8 cellular contexts compared by ENCODE assay signal in the genomic region with DNA sequence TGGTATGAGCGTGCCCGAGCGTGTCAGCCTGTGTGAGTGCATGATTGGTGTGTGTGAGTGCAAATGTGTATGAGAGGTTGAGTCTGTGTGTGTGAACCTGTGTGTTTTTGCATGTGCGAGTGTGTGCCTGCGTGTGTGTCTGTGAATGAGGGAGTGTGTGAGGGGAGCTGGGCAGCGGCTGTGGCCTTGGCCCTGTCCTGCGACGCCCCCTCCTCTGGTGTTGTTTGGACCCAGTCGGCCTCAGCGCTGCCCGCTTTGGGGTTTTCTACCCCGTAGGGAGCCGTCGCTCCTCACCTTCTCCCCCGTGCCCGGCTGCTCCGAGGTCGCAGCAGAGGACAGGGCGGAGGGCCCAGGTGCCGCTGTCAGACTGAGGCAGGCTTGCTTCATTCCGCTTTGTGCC.
DNase-seq lines count a peak whose midpoint lies in the region; ATAC-seq, FAIRE-seq and TF ChIP-seq lines count a peak whose summit lies in the region.
"Not testable (repeated sequence)": the region's sequence is repeated elsewhere in the genome, so short reads cannot be mapped to it uniquely, and the experiment has no call there.

No MANE protein-coding gene starts in this region.

- not testable (repeated sequence) for H3K4me2 ChIP-seq in GM12878 (ENCODE audit: control insufficient read depth, insufficient read depth)

- H3K9ac ChIP-seq in GM12878 (ENCODE audit: control insufficient read depth, insufficient read depth, low read length): not testable (repeated sequence)

- in situ Hi-C loops in GM12878 (cut with MboI): not testable (repeated sequence)

- intact Hi-C loops in GM12878 (cut with micrococcal nuclease; ENCODE audit: unreplicated experiment); esophagus muscularis mucosa (cut with DNase I); aorta (cut with DNase I): not testable (repeated sequence)

- H3K4me3 Mint-ChIP-seq in osteocyte (ENCODE audit: unreplicated experiment): not testable (repeated sequence)
- peak overlapping the region in 1 of 2 donors; percentile 16 for H3K4me3 Mint-ChIP-seq in stimulated activated naive B cell treated with anti-CD40 and anti-IgM and Interleukin-4, amounts not matched to agents 10 μg/mL and 1 μg/mL and 100 μg/mL, for 72 hours

- not testable (repeated sequence) for ATAC-seq in RWPE2 (ENCODE audit: low read depth); GM12878
- peak; percentile 26 to 38 for ATAC-seq in stimulated activated naive B cell treated with anti-CD40 and anti-IgM and Interleukin-4, amounts not matched to agents 10 μg/mL and 1 μg/mL and 100 μg/mL, for 72 hours (replicated peaks)
- peak; percentile 43 for ATAC-seq in aorta (ENCODE audit: low FRiP score)

- CTCF ChIA-PET in GM12878 (lab: Yijun Ruan, JAX): not testable (repeated sequence)

- not testable (repeated sequence) for H3K27ac ChIP-seq in RWPE2 (ENCODE audit: poor library complexity, severe bottlenecking); GM12878 (ENCODE audit: control insufficient read depth, insufficient read depth); esophagus muscularis mucosa (replicated peaks in 1 of 4); aorta (ENCODE audit: low read depth in 1 of 2, low read length in 2 of 2)

- not testable (repeated sequence) for H3K27me3 Mint-ChIP-seq in osteocyte (ENCODE audit: unreplicated experiment); stimulated activated naive B cell treated with anti-CD40 and anti-IgM and Interleukin-4, amounts not matched to agents 10 μg/mL and 1 μg/mL and 100 μg/mL, for 72 hours

- not testable (repeated sequence) for H3K27me3 ChIP-seq in RWPE2 (ENCODE audit: insufficient read depth, poor library complexity, severe bottlenecking); GM12878 (replicated peaks in 1 of 2; ENCODE audit: control insufficient read depth in 2 of 2, insufficient read depth in 2 of 2, low read length in 1 of 2); esophagus muscularis mucosa; aorta (ENCODE audit: control insufficient read depth in 1 of 2, insufficient read depth in 2 of 2, low read length in 1 of 2)

- not testable (repeated sequence) for H2AFZ ChIP-seq in GM12878 (ENCODE audit: control insufficient read depth, low read depth, low read length)

- not testable (repeated sequence) for TF ChIP-seq RAD21 in GM12878 (IDR thresholded peaks at IDR 0.05; ENCODE audit: insufficient read depth, low read depth, low read length)

- not testable (repeated sequence) for H3K9me3 ChIP-seq in RWPE2 (ENCODE audit: severe bottlenecking); GM12878 (replicated peaks; ENCODE audit: control insufficient read depth, insufficient read depth, low read length); esophagus muscularis mucosa; aorta (ENCODE audit: control insufficient read depth, low read length)

- not testable (repeated sequence) for H3K4me3 ChIP-seq in RWPE2 (ENCODE audit: severe bottlenecking); GM12878; esophagus muscularis mucosa; aorta (ENCODE audit: low read length in 2 of 2)

- FAIRE-seq in GM12892 (lab: Jason Lieb, UNC): peak; percentile 71
- not testable (repeated sequence) for FAIRE-seq in GM12878 (lab: Jason Lieb, UNC)

- DNase-seq in GM12892 (ENCODE audit: insufficient read length); GM12878 (ENCODE audit: low read depth, low spot score); stimulated activated naive B cell treated with anti-CD40 and anti-IgM and Interleukin-4, amounts not matched to agents 10 μg/mL and 1 μg/mL and 100 μg/mL, for 72 hours: not testable (repeated sequence)
- DNase-seq in RWPE2 (ENCODE audit: low spot score) (peak; percentile 69), esophagus muscularis mucosa (ENCODE audit: extremely low spot score) (peak; percentile 92), islet precursor cell (peak; percentile 36), osteocyte (ENCODE audit: extremely low spot score, unreplicated experiment) (peak; percentile 84), aorta (peak; percentile 38 to 61)

- not testable (repeated sequence) for TF ChIP-seq CTCF in RWPE2 (IDR thresholded peaks at IDR 0.05; ENCODE audit: poor library complexity, severe bottlenecking); GM12878 (IDR thresholded peaks at IDR 0.05 in 2 of 3, conservative IDR thresholded peaks at IDR 0.05 in 1 of 3; ENCODE audit: control insufficient read depth in 2 of 3, extremely low read depth in 1 of 3, insufficient read depth in 1 of 3, low read depth in 3 of 3, low read length in 3 of 3); esophagus muscularis mucosa (IDR thresholded peaks at IDR 0.05); osteocyte (IDR thresholded peaks at IDR 0.05)

- BruUV-seq in GM12878 (replicated peaks; lab: Mats Ljungman, UMichigan): not testable (repeated sequence)

- SMC1A ChIA-PET in GM12878 (lab: Charles Lee; ENCODE audit: uncharacterized antibody, unreplicated experiment): not testable (repeated sequence)

- not testable (repeated sequence) for H3K9me3 Mint-ChIP-seq in osteocyte (ENCODE audit: unreplicated experiment); stimulated activated naive B cell treated with anti-CD40 and anti-IgM and Interleukin-4, amounts not matched to agents 10 μg/mL and 1 μg/mL and 100 μg/mL, for 72 hours

- RAD21 ChIA-PET in GM12878 (lab: Charles Lee; ENCODE audit: unreplicated experiment): not testable (repeated sequence)

- not testable (repeated sequence) for H3K36me3 Mint-ChIP-seq in osteocyte (ENCODE audit: unreplicated experiment); stimulated activated naive B cell treated with anti-CD40 and anti-IgM and Interleukin-4, amounts not matched to agents 10 μg/mL and 1 μg/mL and 100 μg/mL, for 72 hours

- H4K20me1 ChIP-seq in GM12878 (ENCODE audit: control insufficient read depth, insufficient read depth): not testable (repeated sequence)

- not testable (repeated sequence) for H3K4me1 ChIP-seq in RWPE2 (ENCODE audit: insufficient read depth, poor library complexity, severe bottlenecking); GM12878 (ENCODE audit: control insufficient read depth, insufficient read depth, low read length); esophagus muscularis mucosa; aorta (ENCODE audit: control insufficient read depth in 1 of 2, insufficient read depth in 2 of 2, low read length in 2 of 2)

- 94% methylated on average over 8 of the region's 21 CpGs for WGBS in GM12878 (ENCODE audit: insufficient coverage, insufficient replicate concordance, low lambda C conversion rate, missing lambda C conversion rate)
- 80% methylated on average over 1 of the region's 21 CpGs for WGBS in esophagus muscularis mucosa
- WGBS in aorta, 2 donors: 87 to 91% methylated on average over 10 to 14 of the region's 21 CpGs

- POLR2A ChIA-PET in GM12878 (lab: Charles Lee): not testable (repeated sequence)

- H3K36me3 ChIP-seq in RWPE2 (ENCODE audit: low read depth); GM12878 (ENCODE audit: control insufficient read depth in 2 of 2, insufficient read depth in 2 of 2, low read length in 1 of 2); esophagus muscularis mucosa; aorta (ENCODE audit: control insufficient read depth in 1 of 2, insufficient read depth in 2 of 2, low read length in 1 of 2): not testable (repeated sequence)

- TF ChIP-seq POLR2A in GM12892 (IDR thresholded peaks at IDR 0.05; ENCODE audit: low read depth, low read length); GM12878 (IDR thresholded peaks at IDR 0.05; ENCODE audit: low read depth, low read length); esophagus muscularis mucosa (IDR thresholded peaks at IDR 0.05; ENCODE audit: low read depth): not testable (repeated sequence)

- H3K4me1 Mint-ChIP-seq in osteocyte (ENCODE audit: unreplicated experiment); stimulated activated naive B cell treated with anti-CD40 and anti-IgM and Interleukin-4, amounts not matched to agents 10 μg/mL and 1 μg/mL and 100 μg/mL, for 72 hours: not testable (repeated sequence)

- not testable (repeated sequence) for H3K27ac Mint-ChIP-seq in osteocyte (ENCODE audit: unreplicated experiment)
- peak overlapping the region; percentile 82 for H3K27ac Mint-ChIP-seq in stimulated activated naive B cell treated with anti-CD40 and anti-IgM and Interleukin-4, amounts not matched to agents 10 μg/mL and 1 μg/mL and 100 μg/mL, for 72 hours

- TF ChIP-seq EP300 in GM12878 (IDR thresholded peaks at IDR 0.05; ENCODE audit: borderline replicate concordance in 1 of 2, control insufficient read depth in 1 of 2, low read depth in 2 of 2, low read length in 2 of 2); esophagus muscularis mucosa (IDR thresholded peaks at IDR 0.05): not testable (repeated sequence)

- not testable (repeated sequence) for H3K79me2 ChIP-seq in GM12878 (ENCODE audit: control insufficient read depth, insufficient read depth, low read length)

TF ChIP-seq in GM12878, 131 proteins besides CTCF, POLR2A, EP300 and RAD21:
- TF ChIP-seq, protein P1, sequence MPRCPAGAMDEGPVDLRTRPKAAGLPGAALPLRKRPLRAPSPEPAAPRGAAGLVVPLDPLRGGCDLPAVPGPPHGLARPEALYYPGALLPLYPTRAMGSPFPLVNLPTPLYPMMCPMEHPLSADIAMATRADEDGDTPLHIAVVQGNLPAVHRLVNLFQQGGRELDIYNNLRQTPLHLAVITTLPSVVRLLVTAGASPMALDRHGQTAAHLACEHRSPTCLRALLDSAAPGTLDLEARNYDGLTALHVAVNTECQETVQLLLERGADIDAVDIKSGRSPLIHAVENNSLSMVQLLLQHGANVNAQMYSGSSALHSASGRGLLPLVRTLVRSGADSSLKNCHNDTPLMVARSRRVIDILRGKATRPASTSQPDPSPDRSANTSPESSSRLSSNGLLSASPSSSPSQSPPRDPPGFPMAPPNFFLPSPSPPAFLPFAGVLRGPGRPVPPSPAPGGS (IDR thresholded peaks at IDR 0.05; ENCODE audit: borderline replicate concordance, insufficient read depth, low read depth, low read length, poor library complexity, severe bottlenecking): peak; percentile 40
TF ChIP-seq in GM12878: peak in this region for 1; not testable (repeated sequence) for 130.
